9 cellular contexts compared by ENCODE assay signal in the genomic region with DNA sequence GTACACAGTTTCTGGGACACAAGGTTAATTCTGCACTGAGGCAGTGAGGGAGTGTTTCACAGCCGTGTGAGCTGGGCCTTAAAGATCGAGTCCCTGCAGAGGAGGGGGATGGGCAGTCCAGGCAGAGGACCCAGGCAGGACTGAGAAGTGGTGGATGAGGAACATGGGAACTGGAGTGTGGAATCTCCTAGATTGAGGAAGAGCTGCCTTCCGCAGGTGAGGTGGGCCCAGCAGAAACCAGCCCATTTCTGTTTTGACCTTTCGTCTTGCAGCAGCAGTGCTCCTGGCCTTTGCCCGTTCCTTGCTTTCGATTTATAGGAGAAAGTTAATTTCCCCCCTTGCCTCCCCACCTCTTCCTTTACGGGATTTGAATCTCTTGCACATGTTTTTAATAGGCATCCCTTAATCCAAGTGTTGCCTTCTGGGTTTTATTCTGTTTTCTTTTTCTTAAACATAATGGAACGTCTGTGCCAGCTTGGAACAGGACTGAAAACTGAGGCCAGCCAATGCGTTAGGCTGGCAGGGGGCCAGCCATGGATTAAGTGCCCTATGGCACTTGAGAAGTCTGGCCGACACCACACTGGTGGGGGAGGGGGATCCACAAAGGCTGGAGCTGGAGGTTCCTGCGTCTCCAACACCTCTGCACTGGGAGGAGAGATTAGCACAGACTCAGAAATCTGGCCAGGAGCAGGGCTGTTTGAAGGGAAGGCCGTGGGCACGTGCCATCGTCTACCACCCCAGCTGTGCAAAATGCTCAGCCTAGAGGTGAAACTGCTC.
DNase-seq lines count a peak whose midpoint lies in the region; ATAC-seq and TF ChIP-seq lines count a peak whose summit lies in the region.
"Had no signal": no experiment of that assay in that cellular context is flagged by ENCODE, and none has a peak within 500 bp of the region (broad histone marks: within the 10 kb centered on the region; RNA-seq: fewer than 3 reads in every experiment).

No MANE protein-coding gene starts in this region.

- peaks cover 72% of the 10 kb centered on the region for H3K36me3 Mint-ChIP-seq in activated T-cell treated with anti-CD3 and anti-CD28 coated beads, Interleukin-2, amount 50 U/mL, for 24 hours (ENCODE audit: low read depth)
- peaks cover 77% of the 10 kb centered on the region for H3K36me3 Mint-ChIP-seq in activated CD4-positive, alpha-beta memory T cell treated with anti-CD3 and anti-CD28 coated beads, Interleukin-2, amount 10 ng/mL, durations not matched to agents 7 days and 5 days (ENCODE audit: low read depth)

- TF ChIP-seq CTCF in lower lobe of right lung (IDR thresholded peaks at IDR 0.05) (no peak), tibial nerve (IDR thresholded peaks at IDR 0.05) (no peak)

- ATAC-seq in lower lobe of right lung (peak; percentile 39 to 49), HG03378 (IDR thresholded peaks at IDR 0.05; ENCODE audit: unreplicated experiment) (no peak)

- intact Hi-C loops in lower lobe of right lung (cut with DNase I), result no loop called here

- H3K27me3 ChIP-seq in lower lobe of right lung (ENCODE audit: low read depth) (no peaks in the 10 kb centered on the region), tibial nerve (no peaks in the 10 kb centered on the region)

- POLR2A ChIA-PET in activated CD4-positive, alpha-beta memory T cell treated with anti-CD3 and anti-CD28 coated beads, Interleukin-2, amount 10 ng/mL, durations not matched to agents 7 days and 5 days (lab: Charles Lee), result interaction anchor here (1.4 kb wide), 1 partner anchor 111 kb away, joined by 3 read pairs; a partner anchor contains a TSS

- WGBS in tibial nerve, 2 donors, result 59 to 62% methylated on average over 14 of the region's 14 CpGs

- H3K4me3 ChIP-seq in lower lobe of right lung, result no peak overlapping the region
- no peak overlapping the region for H3K4me3 ChIP-seq in tibial nerve

- no peaks in the 10 kb centered on the region for H3K9me3 ChIP-seq in lower lobe of right lung
- no peaks in the 10 kb centered on the region for H3K9me3 ChIP-seq in tibial nerve

- DNase-seq in activated T-cell treated with anti-CD3 and anti-CD28 coated beads, Interleukin-2, amount 50 U/mL, for 24 hours, result no peak
- DNase-seq in activated T-cell treated with anti-CD3 and anti-CD28 coated beads, Interleukin-2, amount 50 U/mL, for 1 hour, result no peak
- DNase-seq in activated CD4-positive, alpha-beta memory T cell treated with anti-CD3 and anti-CD28 coated beads, Interleukin-2, amount 10 ng/mL, durations not matched to agents 7 days and 5 days, result no peak
- peak; percentile 70 for DNase-seq in lower lobe of right lung
- no peak for DNase-seq in tibial nerve (ENCODE audit: low spot score in 2 of 2)
- DNase-seq in GDM1 (lab: John Stamatoyannopoulos, UW), result no peak
- no peak for DNase-seq in GM03348 (ENCODE audit: low spot score)
- DNase-seq: activated T-cell treated with anti-CD3 and anti-CD28 coated beads, Interleukin-2, amount 50 U/mL, for 4 hours had no signal

- peak overlapping the region; percentile 93 for H3K27ac Mint-ChIP-seq in activated T-cell treated with anti-CD3 and anti-CD28 coated beads, Interleukin-2, amount 50 U/mL, for 24 hours
- H3K27ac Mint-ChIP-seq in activated CD4-positive, alpha-beta memory T cell treated with anti-CD3 and anti-CD28 coated beads, Interleukin-2, amount 10 ng/mL, durations not matched to agents 7 days and 5 days, result peak overlapping the region; percentile 59

- TF ChIP-seq EP300 in tibial nerve (IDR thresholded peaks at IDR 0.05), result no peak

- H3K9me3 Mint-ChIP-seq in activated T-cell treated with anti-CD3 and anti-CD28 coated beads, Interleukin-2, amount 50 U/mL, for 24 hours, result no peaks in the 10 kb centered on the region
- no peaks in the 10 kb centered on the region for H3K9me3 Mint-ChIP-seq in activated CD4-positive, alpha-beta memory T cell treated with anti-CD3 and anti-CD28 coated beads, Interleukin-2, amount 10 ng/mL, durations not matched to agents 7 days and 5 days
- H3K9me3 Mint-ChIP-seq: activated T-cell treated with anti-CD3 and anti-CD28 coated beads, Interleukin-2, amount 50 U/mL, for 4 hours had no signal

- no peaks in the 10 kb centered on the region for H3K27me3 Mint-ChIP-seq in activated T-cell treated with anti-CD3 and anti-CD28 coated beads, Interleukin-2, amount 50 U/mL, for 24 hours
- no peaks in the 10 kb centered on the region for H3K27me3 Mint-ChIP-seq in activated CD4-positive, alpha-beta memory T cell treated with anti-CD3 and anti-CD28 coated beads, Interleukin-2, amount 10 ng/mL, durations not matched to agents 7 days and 5 days

- no peak overlapping the region for H3K4me3 Mint-ChIP-seq in activated T-cell treated with anti-CD3 and anti-CD28 coated beads, Interleukin-2, amount 50 U/mL, for 24 hours
- no peak overlapping the region for H3K4me3 Mint-ChIP-seq in activated CD4-positive, alpha-beta memory T cell treated with anti-CD3 and anti-CD28 coated beads, Interleukin-2, amount 10 ng/mL, durations not matched to agents 7 days and 5 days
- H3K4me3 Mint-ChIP-seq: activated T-cell treated with anti-CD3 and anti-CD28 coated beads, Interleukin-2, amount 50 U/mL, for 4 hours had no signal

- H3K27ac ChIP-seq in lower lobe of right lung, result peak overlapping the region; percentile 61
- peak overlapping the region in 3 of 4 donors; percentile 22 to 48 (median 47) for H3K27ac ChIP-seq in tibial nerve

- H3K36me3 ChIP-seq in lower lobe of right lung (peaks cover 25% of the 10 kb centered on the region), tibial nerve (peaks cover 0 to 61% (median 4%) of the 10 kb centered on the region in 3 donors)

- H3K4me1 Mint-ChIP-seq in activated T-cell treated with anti-CD3 and anti-CD28 coated beads, Interleukin-2, amount 50 U/mL, for 24 hours (ENCODE audit: low read depth), result peaks cover 62% of the 10 kb centered on the region
- peaks cover 50% of the 10 kb centered on the region for H3K4me1 Mint-ChIP-seq in activated CD4-positive, alpha-beta memory T cell treated with anti-CD3 and anti-CD28 coated beads, Interleukin-2, amount 10 ng/mL, durations not matched to agents 7 days and 5 days

- TF ChIP-seq POLR2A in tibial nerve (IDR thresholded peaks at IDR 0.05), result no peak

- H3K4me1 ChIP-seq in lower lobe of right lung (peaks cover 40% of the 10 kb centered on the region), tibial nerve (peaks cover 0 to 40% (median 12%) of the 10 kb centered on the region in 4 donors)

- CTCF ChIA-PET in activated CD4-positive, alpha-beta memory T cell treated with anti-CD3 and anti-CD28 coated beads, Interleukin-2, amount 10 ng/mL, durations not matched to agents 7 days and 5 days (lab: Charles Lee), result interaction anchor here (0.6 kb wide), 1 partner anchor 617 kb away, joined by 3 read pairs; no protein-coding TSS in a partner anchor
